ENCODE assay signal across 17 cellular contexts in genomic region chr3:184003187-184003967, GRCh38. TPM values are rescaled to one million over a fixed set of nuclear protein-coding genes. Genes with fewer than 3 reads are reported as not detected.
A peak's percentile ranks its signal among the peaks of the same experiment; 100 is the strongest.
DNase-seq lines count a peak whose midpoint lies in the region; ATAC-seq and TF ChIP-seq lines count a peak whose summit lies in the region.
"Had no signal": no experiment of that assay in that cellular context is flagged by ENCODE, and none has a peak within 500 bp of the region (broad histone marks: within the 10 kb centered on the region; RNA-seq: fewer than 3 reads in every experiment).

No MANE protein-coding gene starts in this region.

- TF ChIP-seq CTCF in heart right ventricle (IDR thresholded peaks at IDR 0.05) (no peak), brain microvascular endothelial cell (IDR thresholded peaks at IDR 0.05; ENCODE audit: low read depth, low read length, missing control alignments) (no peak), hepatocyte (IDR thresholded peaks at IDR 0.05; ENCODE audit: poor library complexity) (no peak)

- H3K4me1 ChIP-seq in heart right ventricle = peaks cover 0 to 81% (median 51%) of the 10 kb centered on the region in 9 donors
- H3K4me1 ChIP-seq in right cardiac atrium (ENCODE audit: control insufficient read depth, insufficient read depth, low read length) = peaks cover 3% of the 10 kb centered on the region
- peaks cover 13% of the 10 kb centered on the region for H3K4me1 ChIP-seq in hepatocyte (ENCODE audit: insufficient read depth)

- peaks cover 26% of the 10 kb centered on the region for H3K79me2 ChIP-seq in hepatocyte

- H3K27me3 ChIP-seq in heart right ventricle = no peaks in the 10 kb centered on the region
- no peaks in the 10 kb centered on the region for H3K27me3 ChIP-seq in right cardiac atrium (ENCODE audit: control insufficient read depth, insufficient read depth)
- no peaks in the 10 kb centered on the region for H3K27me3 ChIP-seq in brain microvascular endothelial cell (replicated peaks)
- H3K27me3 ChIP-seq in hepatocyte = no peaks in the 10 kb centered on the region
- H3K27me3 ChIP-seq: Peyer's patch had no signal

- H3K4me3 ChIP-seq in heart right ventricle (no peak overlapping the region), right cardiac atrium (ENCODE audit: low read length) (no peak overlapping the region), brain microvascular endothelial cell (ENCODE audit: low read depth, low read length) (no peak overlapping the region), hepatocyte (no peak overlapping the region)
- H3K4me3 ChIP-seq: A549, GM12878, Peyer's patch had no signal

- no peaks in the 10 kb centered on the region for H4K20me1 ChIP-seq in hepatocyte (ENCODE audit: insufficient read depth, poor library complexity, severe bottlenecking)

- in situ Hi-C loops in brain microvascular endothelial cell (cut with HindIII; ENCODE audit: low pct_ligation_motif_present, low sequenced_read_pairs) = no loop called here

- peaks cover 0 to 27% (median 4%) of the 10 kb centered on the region in 9 donors for H3K36me3 ChIP-seq in heart right ventricle
- H3K36me3 ChIP-seq in brain microvascular endothelial cell (replicated peaks) = no peaks in the 10 kb centered on the region
- no peaks in the 10 kb centered on the region for H3K36me3 ChIP-seq in hepatocyte (replicated peaks; ENCODE audit: insufficient read depth, low read depth)
- H3K36me3 ChIP-seq: Peyer's patch had no signal

- intact Hi-C loops in heart right ventricle (cut with DNase I) (loop anchor here in 1 of 10 donors (10.0 kb wide), 1 partner anchor 109 kb away; no protein-coding TSS in a partner anchor), right cardiac atrium (cut with DNase I) (loop anchor here in 1 of 4 donors (10.0 kb wide), 1 partner anchor 99 kb away; no protein-coding TSS in a partner anchor)

- DNase-seq in heart right ventricle = no peak
- DNase-seq in right cardiac atrium = no peak
- peak; percentile 13 for DNase-seq in brain microvascular endothelial cell
- no peak for DNase-seq in hepatocyte (ENCODE audit: low spot score)
- DNase-seq in stromal cell of bone marrow (ENCODE audit: low read depth) = peak; percentile 30
- DNase-seq in activated CD8-positive, alpha-beta memory T cell treated with anti-CD3 and anti-CD28 coated beads for 24 hours = no peak
- DNase-seq: activated naive CD8-positive, alpha-beta T cell treated with anti-CD3 and anti-CD28 coated beads, Interleukin-2, amount 10 ng/mL, durations not matched to agents 7 days and 5 days; GOT3; naive thymus-derived CD8-positive, alpha-beta T cell; Peyer's patch; stimulated activated CD4-positive, alpha-beta T cell treated with anti-CD3 and anti-CD28 coated beads, Interleukin-15, amount 100 ng/mL, for 24 hours had no signal

- no peaks in the 10 kb centered on the region for H3K9me2 ChIP-seq in hepatocyte (replicated peaks; ENCODE audit: insufficient read depth)

- H3K9me3 ChIP-seq in heart right ventricle = no peaks in the 10 kb centered on the region
- H3K9me3 ChIP-seq in right cardiac atrium (ENCODE audit: control insufficient read depth, low read length) = no peaks in the 10 kb centered on the region
- no peaks in the 10 kb centered on the region for H3K9me3 ChIP-seq in hepatocyte (ENCODE audit: low read depth)
- H3K9me3 ChIP-seq: A549, Peyer's patch had no signal

- H2AFZ ChIP-seq in hepatocyte = no peak overlapping the region

- WGBS in heart right ventricle, 2 donors = 69 to 73% methylated on average over 5 of the region's 5 CpGs
- 68% methylated on average over 5 of the region's 5 CpGs for WGBS in right cardiac atrium
- 58% methylated on average over 5 of the region's 5 CpGs for WGBS in hepatocyte (ENCODE audit: low lambda C conversion rate, missing lambda C conversion rate)

- H3K4me2 ChIP-seq in hepatocyte = no peak overlapping the region
- H3K4me2 ChIP-seq: A549 had no signal

- peak overlapping the region in 7 of 10 donors; percentile 34 to 67 (median 54) for H3K27ac ChIP-seq in heart right ventricle
- H3K27ac ChIP-seq in right cardiac atrium (ENCODE audit: low read length) = no peak overlapping the region
- peak overlapping the region; percentile 10 for H3K27ac ChIP-seq in brain microvascular endothelial cell
- peak overlapping the region; percentile 38 for H3K27ac ChIP-seq in hepatocyte
- H3K27ac ChIP-seq: A549, HL-60, Peyer's patch had no signal

- ATAC-seq in heart right ventricle = no peak
- ATAC-seq in right cardiac atrium = no peak
- no peak for ATAC-seq in GM21526 (IDR thresholded peaks at IDR 0.05; ENCODE audit: low FRiP score, unreplicated experiment)
- ATAC-seq in GM18502 (IDR thresholded peaks at IDR 0.05; ENCODE audit: poor library complexity, unreplicated experiment) = no peak
- ATAC-seq: A549; GM12878; naive thymus-derived CD8-positive, alpha-beta T cell had no signal

RNA-seq across cellular contexts. Expression of gene ABCC5, which starts 14.3 kb away (rescaled TPM):
- total RNA-seq in heart right ventricle (10 to 100 TPM; 26.0 to 89.6 (median 40.9) TPM), right cardiac atrium (10 to 100 TPM; 43.5 to 60.7 (median 52.7) TPM), hepatocyte (27.1 and 27.8 TPM in 2 replicates)
- polyA plus RNA-seq in heart right ventricle (10 to 100 TPM; 12.1 to 70.0 TPM), right cardiac atrium (28.9 TPM), hepatocyte (36.5 and 41.4 TPM in 2 replicates)

RNA-seq across cellular contexts. Expression of gene HTR3D, which starts 28.2 kb away (rescaled TPM):
- total RNA-seq in heart right ventricle = not detected
- polyA plus RNA-seq in heart right ventricle = not detected
- not detected for total RNA-seq in right cardiac atrium
- not detected for polyA plus RNA-seq in right cardiac atrium
- not detected in 2 replicates for total RNA-seq in hepatocyte
- not detected in 2 replicates for polyA plus RNA-seq in hepatocyte
- total RNA-seq: activated naive CD8-positive, alpha-beta T cell treated with anti-CD3 and anti-CD28 coated beads, Interleukin-2, amount 10 ng/mL, durations not matched to agents 7 days and 5 days; GM12878; naive thymus-derived CD8-positive, alpha-beta T cell; Peyer's patch; ureter had no signal
- polyA plus RNA-seq: A549; GM12878; naive thymus-derived CD8-positive, alpha-beta T cell had no signal

RNA-seq across cellular contexts. Expression of gene HTR3C, which starts 49.5 kb away (rescaled TPM):
- total RNA-seq in heart right ventricle (not detected), right cardiac atrium (not detected), hepatocyte (not detected in 2 replicates)
- polyA plus RNA-seq in heart right ventricle (not detected), right cardiac atrium (not detected), hepatocyte (not detected in 2 replicates)
- total RNA-seq: activated naive CD8-positive, alpha-beta T cell treated with anti-CD3 and anti-CD28 coated beads, Interleukin-2, amount 10 ng/mL, durations not matched to agents 7 days and 5 days; GM12878; naive thymus-derived CD8-positive, alpha-beta T cell; Peyer's patch; ureter had no signal
- polyA plus RNA-seq: A549; GM12878; naive thymus-derived CD8-positive, alpha-beta T cell had no signal

Comparison
In these comparisons a context has a peak if more than half of its experiments do, and no peak if none do; other contexts are left out.
1. DNase-seq: peak in brain microvascular endothelial cell (single experiment) and stromal cell of bone marrow (single experiment); none in heart right ventricle (0 of 2), right cardiac atrium (0 of 3), hepatocyte (single experiment) and activated CD8-positive, alpha-beta memory T cell treated with anti-CD3 and anti-CD28 coated beads for 24 hours (single experiment).